ENCODE assay signal across 17 cellular contexts in the genomic region with DNA sequence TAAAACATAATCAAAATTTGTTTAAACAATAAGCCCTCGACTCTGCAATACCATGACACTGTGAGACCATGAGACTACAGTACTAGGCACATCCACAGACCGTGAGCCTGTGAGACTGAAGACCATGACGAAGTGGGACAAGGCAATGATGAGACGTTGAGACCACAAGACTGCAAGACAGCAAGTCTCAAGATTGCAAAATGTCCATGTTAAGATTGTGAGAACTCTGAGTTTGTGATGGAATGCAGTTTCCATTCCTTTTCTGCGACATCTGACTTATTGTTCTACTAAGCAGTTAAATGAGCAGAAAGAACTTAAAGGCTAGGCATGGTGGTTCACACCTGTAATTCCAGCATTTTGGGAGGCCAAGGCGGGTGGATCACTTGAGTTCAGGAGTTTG.
DNase-seq lines count a peak whose midpoint lies in the region; ATAC-seq and TF ChIP-seq lines count a peak whose summit lies in the region.
"Had no signal": no experiment of that assay in that cellular context is flagged by ENCODE, and none has a peak within 500 bp of the region (broad histone marks: within the 10 kb centered on the region; RNA-seq: fewer than 3 reads in every experiment).

No MANE protein-coding gene starts in this region.

- no peak overlapping the region for H4K8ac ChIP-seq in IMR-90 (ENCODE audit: low read depth in 2 of 2, low read length in 2 of 2)

- TF ChIP-seq POLR2A in IMR-90 (IDR thresholded peaks at IDR 0.05; ENCODE audit: low read depth, low read length), result no peak

- H3K14ac ChIP-seq in IMR-90 (replicated peaks; ENCODE audit: low read depth, low read length), result no peak overlapping the region

- dilution Hi-C loops in IMR-90 (cut with HindIII; ENCODE audit: low sequenced_read_pairs, unreplicated experiment), result no loop called here

- no peak overlapping the region for H3K4ac ChIP-seq in IMR-90 (ENCODE audit: low read depth, low read length)

- no peak overlapping the region for H2AK9ac ChIP-seq in IMR-90 (replicated peaks; ENCODE audit: low read depth, low read length, poor library complexity)

- no peak overlapping the region for H2BK5ac ChIP-seq in IMR-90 (ENCODE audit: low read depth, low read length, poor library complexity, severe bottlenecking)

- no peak overlapping the region for H2BK15ac ChIP-seq in IMR-90 (ENCODE audit: low read depth, low read length)

- no peaks in the 10 kb centered on the region for H3K9me3 Mint-ChIP-seq in activated CD4-positive, alpha-beta memory T cell treated with anti-CD3 and anti-CD28 coated beads, Interleukin-2, amount 10 ng/mL, durations not matched to agents 7 days and 5 days
- H3K9me3 Mint-ChIP-seq in CD4-positive, alpha-beta memory T cell, result no peaks in the 10 kb centered on the region

- H3K23ac ChIP-seq in IMR-90 (ENCODE audit: low read depth, low read length), result no peak overlapping the region

- H3K27ac ChIP-seq in IMR-90 (ENCODE audit: insufficient read depth, low read length) (no peak overlapping the region), brain microvascular endothelial cell (no peak overlapping the region)
- H3K27ac ChIP-seq in CD4-positive, alpha-beta memory T cell (ENCODE audit: low read depth, low read length), result no peak overlapping the region
- H3K27ac ChIP-seq: PC-9 had no signal

- H3K4me3 ChIP-seq in IMR-90 (ENCODE audit: insufficient read depth, low read depth, low read length), result no peak overlapping the region
- no peak overlapping the region for H3K4me3 ChIP-seq in brain microvascular endothelial cell (ENCODE audit: low read depth, low read length)
- no peak overlapping the region for H3K4me3 ChIP-seq in foreskin fibroblast (ENCODE audit: low read depth in 1 of 2, low read length in 2 of 2)
- no peak overlapping the region for H3K4me3 ChIP-seq in CD4-positive, alpha-beta memory T cell (ENCODE audit: low read length in 2 of 2)
- H3K4me3 ChIP-seq: K562, PC-9 had no signal

- H3K79me1 ChIP-seq in IMR-90 (ENCODE audit: low read depth in 1 of 2, low read length in 2 of 2), result no peaks in the 10 kb centered on the region

- 50% methylated on average over 2 of the region's 6 CpGs; no CpG with 5 or more reads in 1 of the 2 experiments for whole genome bisulfite sequencing in IMR-90 (ENCODE audit: extremely low coverage in 2 of 2, insufficient read length in 1 of 2), 2 experiments

- no peak for TF ChIP-seq RAD21 in IMR-90 (IDR thresholded peaks at IDR 0.05; ENCODE audit: low read length)

- H4K5ac ChIP-seq in IMR-90 (ENCODE audit: low read depth, low read length), result no peak overlapping the region

- no peak overlapping the region for H3K9ac ChIP-seq in IMR-90 (ENCODE audit: low read depth, low read length)

- H3K4me2 ChIP-seq in IMR-90 (ENCODE audit: low read depth, low read length), result no peak overlapping the region
- H3K4me2 ChIP-seq: PC-9 had no signal

- no peak overlapping the region for H2AFZ ChIP-seq in IMR-90 (replicated peaks; ENCODE audit: low read length, poor library complexity)
- H2AFZ ChIP-seq: PC-9 had no signal

- H3K4me1 Mint-ChIP-seq in activated CD4-positive, alpha-beta memory T cell treated with anti-CD3 and anti-CD28 coated beads, Interleukin-2, amount 10 ng/mL, durations not matched to agents 7 days and 5 days, result no peaks in the 10 kb centered on the region
- no peaks in the 10 kb centered on the region for H3K4me1 Mint-ChIP-seq in CD4-positive, alpha-beta memory T cell

- no peaks in the 10 kb centered on the region for H3K9me1 ChIP-seq in IMR-90 (ENCODE audit: insufficient read depth, low read length)

- H3K4me1 ChIP-seq in IMR-90 (ENCODE audit: control insufficient read depth, insufficient read depth, low read length), result no peaks in the 10 kb centered on the region
- no peaks in the 10 kb centered on the region for H3K4me1 ChIP-seq in CD4-positive, alpha-beta memory T cell (ENCODE audit: insufficient read depth, low read length)

- H3K36me3 ChIP-seq in IMR-90 (ENCODE audit: control insufficient read depth, insufficient read depth, low read length) (no peaks in the 10 kb centered on the region), brain microvascular endothelial cell (replicated peaks) (no peaks in the 10 kb centered on the region)
- no peaks in the 10 kb centered on the region for H3K36me3 ChIP-seq in CD4-positive, alpha-beta memory T cell (ENCODE audit: insufficient read depth, low read length)

- no peak overlapping the region for H4K91ac ChIP-seq in IMR-90 (ENCODE audit: insufficient read depth, low read depth, low read length)

- no peak overlapping the region for H2AK5ac ChIP-seq in IMR-90 (ENCODE audit: low read depth, low read length)

- BruUV-seq in IMR-90 (replicated peaks; lab: Mats Ljungman, UMichigan), result no TSS peak

- H3K9me3 ChIP-seq in IMR-90 (ENCODE audit: control insufficient read depth, insufficient read depth, low read length), result no peaks in the 10 kb centered on the region
- no peaks in the 10 kb centered on the region for H3K9me3 ChIP-seq in CD4-positive, alpha-beta memory T cell (ENCODE audit: control insufficient read depth in 1 of 2, low read length in 2 of 2)

- peaks cover 4% of the 10 kb centered on the region; the same call in 1 of the 2 replicates for H3K27me3 ChIP-seq in IMR-90 (ENCODE audit: control insufficient read depth, insufficient read depth, low read length)
- H3K27me3 ChIP-seq in brain microvascular endothelial cell (replicated peaks), result no peaks in the 10 kb centered on the region
- no peaks in the 10 kb centered on the region for H3K27me3 ChIP-seq in CD4-positive, alpha-beta memory T cell (ENCODE audit: insufficient read depth, low read length)

- in situ Hi-C loops in IMR-90 (cut with MboI; ENCODE audit: low sequenced_read_pairs) (no loop called here), brain microvascular endothelial cell (cut with HindIII; ENCODE audit: low pct_ligation_motif_present, low sequenced_read_pairs) (loop anchor here (25.0 kb wide), 1 partner anchor 327 kb away; the partner anchor contains the start of gene EDN1)

- H3K18ac ChIP-seq in IMR-90 (ENCODE audit: low read depth, low read length), result no peak overlapping the region

- intact Hi-C loops in IMR-90 (cut with micrococcal nuclease), result no loop called here
- intact Hi-C loops in CD4-positive, alpha-beta memory T cell (cut with micrococcal nuclease), result no loop called here

- TF ChIP-seq CTCF in IMR-90 (conservative IDR thresholded peaks at IDR 0.05; ENCODE audit: low read depth, low read length) (no peak), brain microvascular endothelial cell (IDR thresholded peaks at IDR 0.05; ENCODE audit: low read depth, low read length, missing control alignments) (no peak), foreskin fibroblast (IDR thresholded peaks at IDR 0.05; ENCODE audit: low read depth, low read length) (no peak)

- CTCF ChIA-PET in IMR-90 (lab: Yijun Ruan, JAX), result no interaction called here
- CTCF ChIA-PET in activated CD4-positive, alpha-beta memory T cell treated with anti-CD3 and anti-CD28 coated beads, Interleukin-2, amount 10 ng/mL, durations not matched to agents 7 days and 5 days (lab: Charles Lee), result no interaction called here
- CTCF ChIA-PET in CD4-positive, alpha-beta memory T cell (lab: Charles Lee; ENCODE audit: partially characterized antibody), result no interaction called here

- no peaks in the 10 kb centered on the region for H3K36me3 Mint-ChIP-seq in activated CD4-positive, alpha-beta memory T cell treated with anti-CD3 and anti-CD28 coated beads, Interleukin-2, amount 10 ng/mL, durations not matched to agents 7 days and 5 days (ENCODE audit: low read depth)
- no peaks in the 10 kb centered on the region for H3K36me3 Mint-ChIP-seq in CD4-positive, alpha-beta memory T cell

- no peak overlapping the region for H2BK120ac ChIP-seq in IMR-90 (ENCODE audit: low read depth, low read length)

- ATAC-seq in IMR-90 (ENCODE audit: low read depth), result 0 out of 2 replicates have a peak, but pooled peaks have one; percentile 24
- ATAC-seq in GM21381 (IDR thresholded peaks at IDR 0.05; ENCODE audit: unreplicated experiment), result no peak
- ATAC-seq: HCT116, K562 had no signal

- H3K27ac Mint-ChIP-seq in activated CD4-positive, alpha-beta memory T cell treated with anti-CD3 and anti-CD28 coated beads, Interleukin-2, amount 10 ng/mL, durations not matched to agents 7 days and 5 days, result no peak overlapping the region
- no peak overlapping the region for H3K27ac Mint-ChIP-seq in CD4-positive, alpha-beta memory T cell

- no peaks in the 10 kb centered on the region for H3K27me3 Mint-ChIP-seq in activated CD4-positive, alpha-beta memory T cell treated with anti-CD3 and anti-CD28 coated beads, Interleukin-2, amount 10 ng/mL, durations not matched to agents 7 days and 5 days
- peaks cover 0 to 2% of the 10 kb centered on the region in 2 donors for H3K27me3 Mint-ChIP-seq in CD4-positive, alpha-beta memory T cell

- DNase-seq in AG20443 (ENCODE audit: low spot score), result peak; percentile 32
- DNase-seq in IMR-90, result peak; percentile 31
- peak; percentile 20 for DNase-seq in brain microvascular endothelial cell
- DNase-seq in foreskin fibroblast, result peak; percentile 21 to 35
- DNase-seq in activated CD4-positive, alpha-beta memory T cell treated with anti-CD3 and anti-CD28 coated beads, Interleukin-2, amount 10 ng/mL, durations not matched to agents 7 days and 5 days, result no peak
- no peak for DNase-seq in CD4-positive, alpha-beta memory T cell
- DNase-seq: C1 segment of cervical spinal cord, COR-L47, NCI-H1048, NCI-H146, NCI-H2081 treated with DMSO at 0.1 percent for 48 hours, NCI-H510A treated with DMSO at 0.1 percent for 48 hours, NCI-H82, PC-9 had no signal

- H3K56ac ChIP-seq in IMR-90 (ENCODE audit: extremely low read depth, insufficient read depth, low read length), result no peak overlapping the region

- H3K4me3 Mint-ChIP-seq in activated CD4-positive, alpha-beta memory T cell treated with anti-CD3 and anti-CD28 coated beads, Interleukin-2, amount 10 ng/mL, durations not matched to agents 7 days and 5 days, result no peak overlapping the region
- no peak overlapping the region for H3K4me3 Mint-ChIP-seq in CD4-positive, alpha-beta memory T cell

- POLR2A ChIA-PET in IMR-90 (lab: Charles Lee; ENCODE audit: unreplicated experiment), result no interaction called here
- POLR2A ChIA-PET in activated CD4-positive, alpha-beta memory T cell treated with anti-CD3 and anti-CD28 coated beads, Interleukin-2, amount 10 ng/mL, durations not matched to agents 7 days and 5 days (lab: Charles Lee), result no interaction called here
- POLR2A ChIA-PET in CD4-positive, alpha-beta memory T cell (lab: Charles Lee; ENCODE audit: partially characterized antibody), result no interaction called here

- H2BK20ac ChIP-seq in IMR-90 (ENCODE audit: low read depth, low read length), result 0 out of 2 replicates have a peak overlapping the region, but pooled peaks have one; percentile 44

- no peaks in the 10 kb centered on the region for H4K20me1 ChIP-seq in IMR-90 (ENCODE audit: insufficient read depth, low read length)

TF ChIP-seq in IMR-90, 13 proteins besides CTCF, POLR2A, EP300 and RAD21 (continues in another document):
- TF ChIP-seq CEBPB (IDR thresholded peaks at IDR 0.05; ENCODE audit: low read depth, low read length), result peak; percentile 54; the same call in 1 of the 2 replicates

Comparison
In these comparisons a context has a peak if more than half of its experiments do, and no peak if none do; other contexts are left out.
1. DNase-seq: peak in AG20443 (single experiment), IMR-90 (single experiment), brain microvascular endothelial cell (single experiment) and foreskin fibroblast (2 of 2); none in activated CD4-positive, alpha-beta memory T cell treated with anti-CD3 and anti-CD28 coated beads, Interleukin-2, amount 10 ng/mL, durations not matched to agents 7 days and 5 days (single experiment) and CD4-positive, alpha-beta memory T cell (0 of 5).